In the genomic region with DNA sequence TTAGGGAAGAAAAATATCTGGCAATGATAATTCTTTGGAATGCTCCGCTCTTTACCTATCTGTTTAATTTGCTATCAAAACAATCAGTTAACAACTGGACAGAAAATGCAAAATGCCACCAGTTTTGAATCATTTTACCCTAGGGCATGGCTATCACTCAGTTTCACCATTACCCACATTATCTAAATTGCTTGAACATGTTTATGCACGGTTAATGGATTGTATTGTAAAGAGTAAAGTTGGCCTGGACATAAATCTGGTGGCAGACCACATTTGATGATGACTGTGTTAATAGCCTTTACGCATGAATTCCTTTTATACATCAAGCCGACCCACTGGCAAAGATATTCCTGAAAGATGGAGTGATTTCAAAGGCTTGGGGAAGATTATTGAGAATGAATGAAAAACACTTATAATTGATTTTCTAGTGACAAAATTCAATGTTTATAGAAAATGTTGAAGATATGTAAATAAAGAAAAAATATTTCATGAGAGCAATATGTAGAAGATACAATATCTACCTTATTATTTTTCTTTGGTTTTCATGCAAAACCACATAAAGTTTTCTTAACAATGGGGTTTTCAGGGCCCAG, we compare ENCODE assay signal across 19 cellular contexts.
DNase-seq lines count a peak whose midpoint lies in the region; ATAC-seq and TF ChIP-seq lines count a peak whose summit lies in the region.
"Had no signal": no experiment of that assay in that cellular context is flagged by ENCODE, and none has a peak within 500 bp of the region (broad histone marks: within the 10 kb centered on the region; RNA-seq: fewer than 3 reads in every experiment).

No MANE protein-coding gene starts in this region.

- H3F3A ChIP-seq in SK-N-SH (replicated peaks; ENCODE audit: insufficient read depth) (no peaks in the 10 kb centered on the region), MM.1S (ENCODE audit: insufficient read depth, low read length) (no peaks in the 10 kb centered on the region)

- DNase-seq in NCI-H187 treated with DMSO at 0.1 percent for 48 hours (lab: John Stamatoyannopoulos, UW) = peak; percentile 27
- DNase-seq in NCI-H187 (lab: John Stamatoyannopoulos, UW) = no peak
- peak; percentile 39 to 40 for DNase-seq in NCI-H1930 (lab: John Stamatoyannopoulos, UW)
- DNase-seq in SK-N-SH = peak; percentile 52
- DNase-seq in MM.1S = no peak
- no peak for DNase-seq in T-helper 2 cell treated with Interferon-gamma antibody and Interleukin-4, amounts not matched to agents 5 μg/mL and 100 μg/mL, for 36 hours (ENCODE audit: low spot score)
- no peak for DNase-seq in RKO (ENCODE audit: low spot score)
- no peak for DNase-seq in WTC11 (ENCODE audit: low spot score)
- DNase-seq: CD4-positive, CD25-positive, alpha-beta regulatory T cell; COR-L47; GDM1; NCI-H1436; NCI-H345; NCI-H526; Right ventricle myocardium superior; T-cell had no signal

- H3K9me3 ChIP-seq in SK-N-SH = no peaks in the 10 kb centered on the region
- no peaks in the 10 kb centered on the region for H3K9me3 ChIP-seq in MM.1S (replicated peaks; ENCODE audit: insufficient read depth, low read length)

- H2AFZ ChIP-seq in SK-N-SH (ENCODE audit: low read depth) (no peak overlapping the region), MM.1S (ENCODE audit: low read length) (no peak overlapping the region)

- no peaks in the 10 kb centered on the region for H3K36me3 ChIP-seq in SK-N-SH (replicated peaks in 1 of 2; ENCODE audit: control insufficient read depth in 1 of 2, insufficient read depth in 2 of 2, low read length in 1 of 2)
- no peaks in the 10 kb centered on the region for H3K36me3 ChIP-seq in MM.1S (replicated peaks; ENCODE audit: insufficient read depth, low read length)

- H3K9ac ChIP-seq in SK-N-SH (no peak overlapping the region), MM.1S (ENCODE audit: low read length) (no peak overlapping the region)

- H4K20me1 ChIP-seq in SK-N-SH (ENCODE audit: insufficient read depth) (no peaks in the 10 kb centered on the region), MM.1S (ENCODE audit: insufficient read depth, low read length) (no peaks in the 10 kb centered on the region)

- no peak for ATAC-seq in WTC11
- ATAC-seq: HCT116, T-cell had no signal

- no peaks in the 10 kb centered on the region for H3K4me1 Mint-ChIP-seq in T-helper 2 cell treated with Interferon-gamma antibody and Interleukin-4, amounts not matched to agents 5 μg/mL and 100 μg/mL, for 36 hours (ENCODE audit: low read depth)
- peaks cover 16% of the 10 kb centered on the region for H3K4me1 Mint-ChIP-seq in WTC11
- H3K4me1 Mint-ChIP-seq: B cell; CD4-positive, CD25-positive, alpha-beta regulatory T cell; T-cell had no signal

- H3K4me3 ChIP-seq in SK-N-SH (ENCODE audit: low read depth in 2 of 2, low read length in 1 of 2) (no peak overlapping the region), MM.1S (ENCODE audit: low read length) (no peak overlapping the region)

- H3K4me2 ChIP-seq in SK-N-SH (no peak overlapping the region), MM.1S (ENCODE audit: low read depth, low read length) (no peak overlapping the region)

- H3K9me3 Mint-ChIP-seq in T-helper 2 cell treated with Interferon-gamma antibody and Interleukin-4, amounts not matched to agents 5 μg/mL and 100 μg/mL, for 36 hours = peaks cover 4% of the 10 kb centered on the region
- no peaks in the 10 kb centered on the region for H3K9me3 Mint-ChIP-seq in WTC11

- TF ChIP-seq EP300 in SK-N-SH (IDR thresholded peaks at IDR 0.05; ENCODE audit: borderline replicate concordance in 1 of 2, low read depth in 1 of 2, low read length in 1 of 2) = peak; percentile 18 to 99; a peak in 3 of 4 replicates

- no peak overlapping the region for H3K27ac Mint-ChIP-seq in T-helper 2 cell treated with Interferon-gamma antibody and Interleukin-4, amounts not matched to agents 5 μg/mL and 100 μg/mL, for 36 hours
- H3K27ac Mint-ChIP-seq in WTC11 = no peak overlapping the region
- H3K27ac Mint-ChIP-seq: B cell; CD4-positive, CD25-positive, alpha-beta regulatory T cell; T-cell had no signal

- no peaks in the 10 kb centered on the region for H3K9me2 ChIP-seq in SK-N-SH
- H3K9me2 ChIP-seq in MM.1S (replicated peaks; ENCODE audit: insufficient read depth, low read length) = no peaks in the 10 kb centered on the region

- no peak overlapping the region; a peak in 1 of 4 replicates for H3K27ac ChIP-seq in SK-N-SH (ENCODE audit: low read depth in 2 of 2, low read length in 1 of 2)
- H3K27ac ChIP-seq in MM.1S (ENCODE audit: low read length) = no peak overlapping the region
- H3K27ac ChIP-seq: 22Rv1 had no signal

- no peak for TF ChIP-seq CTCF in SK-N-SH (IDR thresholded peaks at IDR 0.05)
- TF ChIP-seq CTCF in MM.1S (IDR thresholded peaks at IDR 0.05; ENCODE audit: low read length) = no peak
- no peak for TF ChIP-seq CTCF in WTC11 (IDR thresholded peaks at IDR 0.05)

- no peaks in the 10 kb centered on the region for H3K36me3 Mint-ChIP-seq in T-helper 2 cell treated with Interferon-gamma antibody and Interleukin-4, amounts not matched to agents 5 μg/mL and 100 μg/mL, for 36 hours (ENCODE audit: low read depth)
- H3K36me3 Mint-ChIP-seq in WTC11 = no peaks in the 10 kb centered on the region
- H3K36me3 Mint-ChIP-seq: CD4-positive, CD25-positive, alpha-beta regulatory T cell; T-cell had no signal

- no peak overlapping the region for H3K4me3 Mint-ChIP-seq in T-helper 2 cell treated with Interferon-gamma antibody and Interleukin-4, amounts not matched to agents 5 μg/mL and 100 μg/mL, for 36 hours
- no peak overlapping the region for H3K4me3 Mint-ChIP-seq in WTC11
- H3K4me3 Mint-ChIP-seq: B cell; CD4-positive, CD25-positive, alpha-beta regulatory T cell; T-cell had no signal

- POLR2A ChIA-PET in SK-N-SH (lab: Yijun Ruan, JAX) = no interaction called here
- POLR2A ChIA-PET in WTC11 (lab: Charles Lee) = no interaction called here

- 36% methylated on average over 4 of the region's 4 CpGs for WGBS in SK-N-SH (ENCODE audit: low lambda C conversion rate)

- CTCF ChIA-PET in SK-N-SH (lab: Yijun Ruan, JAX) = no interaction called here
- CTCF ChIA-PET in WTC11 (lab: Charles Lee) = no interaction called here

- H3K27me3 Mint-ChIP-seq in T-helper 2 cell treated with Interferon-gamma antibody and Interleukin-4, amounts not matched to agents 5 μg/mL and 100 μg/mL, for 36 hours (ENCODE audit: low read depth) = no peaks in the 10 kb centered on the region
- no peaks in the 10 kb centered on the region for H3K27me3 Mint-ChIP-seq in WTC11 (ENCODE audit: low read depth)
- H3K27me3 Mint-ChIP-seq: B cell; CD4-positive, CD25-positive, alpha-beta regulatory T cell; T-cell had no signal

- H3K79me2 ChIP-seq in SK-N-SH (ENCODE audit: insufficient read depth) (no peaks in the 10 kb centered on the region), MM.1S (ENCODE audit: low read length) (no peaks in the 10 kb centered on the region)

- H3K4me1 ChIP-seq in SK-N-SH (ENCODE audit: control insufficient read depth in 1 of 2, insufficient read depth in 2 of 2, low read depth in 1 of 2, low read length in 1 of 2) (no peaks in the 10 kb centered on the region; a peak in 2 of 4 replicates), MM.1S (ENCODE audit: low read length) (no peaks in the 10 kb centered on the region)

- no peaks in the 10 kb centered on the region for H3K27me3 ChIP-seq in SK-N-SH (ENCODE audit: insufficient read depth)
- H3K27me3 ChIP-seq in MM.1S (replicated peaks; ENCODE audit: insufficient read depth, low read length) = no peaks in the 10 kb centered on the region

- TF ChIP-seq RAD21 in SK-N-SH (IDR thresholded peaks at IDR 0.05; ENCODE audit: low read length) = peak; percentile 33

TF ChIP-seq in SK-N-SH, 30 proteins besides CTCF, POLR2A, EP300 and RAD21 (continues in another document):
- peak; percentile 61 for TF ChIP-seq POLR2AphosphoS5 (IDR thresholded peaks at IDR 0.05; ENCODE audit: low read depth, low read length)
- TF ChIP-seq YY1 (IDR thresholded peaks at IDR 0.05; ENCODE audit: low read depth) = no peak
- TF ChIP-seq JUND (IDR thresholded peaks at IDR 0.05) = 0 out of 2 replicates have a peak, but pooled peaks have one; percentile 12
- TF ChIP-seq, protein P1, sequence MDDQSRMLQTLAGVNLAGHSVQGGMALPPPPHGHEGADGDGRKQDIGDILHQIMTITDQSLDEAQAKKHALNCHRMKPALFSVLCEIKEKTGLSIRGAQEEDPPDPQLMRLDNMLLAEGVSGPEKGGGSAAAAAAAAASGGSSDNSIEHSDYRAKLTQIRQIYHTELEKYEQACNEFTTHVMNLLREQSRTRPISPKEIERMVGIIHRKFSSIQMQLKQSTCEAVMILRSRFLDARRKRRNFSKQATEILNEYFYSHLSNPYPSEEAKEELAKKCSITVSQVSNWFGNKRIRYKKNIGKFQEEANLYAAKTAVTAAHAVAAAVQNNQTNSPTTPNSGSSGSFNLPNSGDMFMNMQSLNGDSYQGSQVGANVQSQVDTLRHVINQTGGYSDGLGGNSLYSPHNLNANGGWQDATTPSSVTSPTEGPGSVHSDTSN (IDR thresholded peaks at IDR 0.05) = peak; percentile 35; the same call in 1 of the 2 replicates
- peak; percentile 68 for TF ChIP-seq TCF12 (IDR thresholded peaks at IDR 0.05)
- peak; percentile 89 for TF ChIP-seq CHD2 (IDR thresholded peaks at IDR 0.05; ENCODE audit: low read length, partially characterized antibody)
- peak; percentile 100 for TF ChIP-seq RCOR1 (IDR thresholded peaks at IDR 0.05; ENCODE audit: low read length)
- no peak; the same call in 1 of the 2 replicates for TF ChIP-seq SMC3 (IDR thresholded peaks at IDR 0.05; ENCODE audit: low read depth, low read length)

TF ChIP-seq in WTC11, 78 proteins besides CTCF, POLR2A, EP300 and RAD21 (continues in another document):
- no peak for TF ChIP-seq ZNF138 (CRISPR knock-in tag; conservative IDR thresholded peaks at IDR 0.05)
- TF ChIP-seq, protein P2, sequence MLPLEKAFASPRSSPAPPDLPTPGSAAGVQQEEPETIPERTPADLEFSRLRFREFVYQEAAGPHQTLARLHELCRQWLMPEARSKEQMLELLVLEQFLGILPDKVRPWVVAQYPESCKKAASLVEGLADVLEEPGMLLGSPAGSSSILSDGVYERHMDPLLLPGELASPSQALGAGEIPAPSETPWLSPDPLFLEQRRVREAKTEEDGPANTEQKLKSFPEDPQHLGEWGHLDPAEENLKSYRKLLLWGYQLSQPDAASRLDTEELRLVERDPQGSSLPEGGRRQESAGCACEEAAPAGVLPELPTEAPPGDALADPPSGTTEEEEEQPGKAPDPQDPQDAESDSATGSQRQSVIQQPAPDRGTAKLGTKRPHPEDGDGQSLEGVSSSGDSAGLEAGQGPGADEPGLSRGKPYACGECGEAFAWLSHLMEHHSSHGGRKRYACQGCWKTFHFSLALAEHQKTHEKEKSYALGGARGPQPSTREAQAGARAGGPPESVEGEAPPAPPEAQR (CRISPR knock-in tag; IDR thresholded peaks at IDR 0.05) = no peak

Comparison
In these comparisons a context has a peak if more than half of its experiments do, and no peak if none do; other contexts are left out.
1. DNase-seq: peak in NCI-H187 treated with DMSO at 0.1 percent for 48 hours (single experiment), NCI-H1930 (2 of 2) and SK-N-SH (single experiment); none in NCI-H187 (0 of 2), MM.1S (single experiment), T-helper 2 cell treated with Interferon-gamma antibody and Interleukin-4, amounts not matched to agents 5 μg/mL and 100 μg/mL, for 36 hours (single experiment), RKO (single experiment) and WTC11 (single experiment).